1 cellular context compared by ENCODE assay signal in the genomic region with DNA sequence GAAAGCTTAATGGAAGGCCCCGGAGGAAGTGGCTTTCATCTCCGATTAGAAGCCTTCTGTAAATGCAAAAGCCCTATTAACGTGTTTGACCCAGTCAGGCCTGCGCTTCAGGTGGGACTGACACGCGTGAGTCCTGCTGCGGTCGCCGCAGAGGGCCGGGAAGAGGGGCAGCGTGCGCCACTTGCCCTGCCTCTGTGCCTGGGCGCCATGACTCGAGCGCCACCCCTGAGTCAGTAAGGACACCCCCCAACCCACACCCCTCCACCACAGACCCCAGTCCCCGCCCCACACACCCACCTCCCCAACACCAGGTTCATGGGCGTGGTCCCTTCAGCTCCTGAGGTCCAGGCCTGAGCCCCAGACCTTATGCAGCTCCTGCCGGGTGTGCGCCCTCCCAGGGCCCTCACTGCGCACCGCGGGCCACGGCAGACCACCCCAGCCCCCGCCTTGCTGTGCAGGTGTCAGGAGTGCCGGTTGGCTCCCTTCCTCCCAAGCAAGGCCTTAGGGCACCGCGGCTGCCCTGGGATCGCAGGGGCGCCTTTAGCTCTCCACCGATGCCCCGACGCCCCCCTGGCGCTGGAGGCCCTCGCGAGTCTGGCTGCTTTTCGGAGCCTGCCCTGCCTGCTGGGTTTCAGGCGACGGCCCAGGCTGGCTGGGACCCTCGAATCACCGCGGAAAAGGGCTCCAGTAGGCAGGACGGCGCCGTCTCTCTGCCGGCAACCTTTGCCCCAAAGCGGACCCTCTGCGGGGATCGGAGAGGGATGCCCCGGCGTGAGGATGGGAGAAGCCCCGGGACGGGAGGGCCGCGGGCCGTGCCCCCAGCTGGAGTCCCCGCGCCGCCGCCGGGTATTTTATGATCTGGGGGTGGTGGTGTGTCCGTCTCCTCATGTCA.
TF ChIP-seq lines count a peak whose summit lies in the region.

No MANE protein-coding gene starts in this region.

TF ChIP-seq in GM23338, 12 proteins besides CTCF, POLR2A, EP300 and RAD21 (continued from another document):
- no peak for TF ChIP-seq ZNF462 (CRISPR knock-in tag; IDR thresholded peaks at IDR 0.05)
- TF ChIP-seq CREB1 (CRISPR knock-in tag; IDR thresholded peaks at IDR 0.05; ENCODE audit: low read depth): no peak
- no peak for TF ChIP-seq EZH2 (IDR thresholded peaks at IDR 0.05; ENCODE audit: low read depth, unreplicated experiment)
